Comparison of ENCODE assay signal across 11 cellular contexts in genomic region chr4:22238742-22239141, GRCh38.
A peak's percentile ranks its signal among the peaks of the same experiment; 100 is the strongest.
DNase-seq lines count a peak whose midpoint lies in the region; ATAC-seq and TF ChIP-seq lines count a peak whose summit lies in the region.
"Had no signal": no experiment of that assay in that cellular context is flagged by ENCODE, and none has a peak within 500 bp of the region (broad histone marks: within the 10 kb centered on the region; RNA-seq: fewer than 3 reads in every experiment).

No MANE protein-coding gene starts in this region.

- no peaks in the 10 kb centered on the region for H3K9me3 ChIP-seq in RWPE2 (ENCODE audit: severe bottlenecking)
- H3K9me3 ChIP-seq in thyroid gland: no peaks in the 10 kb centered on the region

- H3K4me3 ChIP-seq in RWPE2 (ENCODE audit: severe bottlenecking) (no peak overlapping the region), thyroid gland (replicated peaks in 1 of 3) (no peak overlapping the region)

- no peak overlapping the region for H3K27ac ChIP-seq in RWPE2 (ENCODE audit: poor library complexity, severe bottlenecking)
- no peak overlapping the region for H3K27ac ChIP-seq in thyroid gland

- H3K27me3 ChIP-seq in RWPE2 (ENCODE audit: insufficient read depth, poor library complexity, severe bottlenecking) (no peaks in the 10 kb centered on the region), thyroid gland (no peaks in the 10 kb centered on the region)

- intact Hi-C loops in thyroid gland (cut with DNase I): no loop called here

- ATAC-seq in RWPE2 (ENCODE audit: low read depth) (no peak), HG03442 (IDR thresholded peaks at IDR 0.05; ENCODE audit: unreplicated experiment) (no peak)
- ATAC-seq: activated CD8-positive, alpha-beta T cell treated with anti-CD3 and anti-CD28 coated beads, Interleukin-2, amount 10 ng/mL, durations not matched to agents 7 days and 5 days had no signal

- no peak for TF ChIP-seq POLR2A in thyroid gland (IDR thresholded peaks at IDR 0.05)

- peaks cover 4% of the 10 kb centered on the region for H3K27me3 Mint-ChIP-seq in T-helper 2 cell treated with Interferon-gamma antibody and Interleukin-4, amounts not matched to agents 5 μg/mL and 100 μg/mL, for 36 hours (ENCODE audit: low read depth)

- no peaks in the 10 kb centered on the region for H3K4me1 ChIP-seq in RWPE2 (ENCODE audit: insufficient read depth, poor library complexity, severe bottlenecking)
- H3K4me1 ChIP-seq in thyroid gland: peaks cover 0 to 7% of the 10 kb centered on the region in 2 donors

- TF ChIP-seq CTCF in RWPE2 (IDR thresholded peaks at IDR 0.05; ENCODE audit: poor library complexity, severe bottlenecking) (peak; percentile 27), thyroid gland (IDR thresholded peaks at IDR 0.05) (peak in 1 of 6 experiments; percentile 31)

- DNase-seq in T-helper 2 cell treated with Interferon-gamma antibody and Interleukin-4, amounts not matched to agents 5 μg/mL and 100 μg/mL, for 36 hours (ENCODE audit: low spot score): no peak
- no peak for DNase-seq in T-helper 2 cell
- DNase-seq in RWPE2 (ENCODE audit: low spot score): no peak
- peak; percentile 45 for DNase-seq in iPS-NIHi7 (ENCODE audit: extremely low spot score)
- DNase-seq in thyroid gland: peak; percentile 10 to 27
- no peak for DNase-seq in NCI-H2029 (lab: John Stamatoyannopoulos, UW)
- no peak for DNase-seq in superior temporal gyrus (ENCODE audit: extremely low spot score)
- DNase-seq: activated CD8-positive, alpha-beta T cell treated with anti-CD3 and anti-CD28 coated beads, Interleukin-2, amount 10 ng/mL, durations not matched to agents 7 days and 5 days; kidney; NCI-H2081 had no signal

- peaks cover 1% of the 10 kb centered on the region for H3K36me3 Mint-ChIP-seq in T-helper 2 cell treated with Interferon-gamma antibody and Interleukin-4, amounts not matched to agents 5 μg/mL and 100 μg/mL, for 36 hours (ENCODE audit: low read depth)

- peaks cover 22% of the 10 kb centered on the region for H3K4me1 Mint-ChIP-seq in T-helper 2 cell treated with Interferon-gamma antibody and Interleukin-4, amounts not matched to agents 5 μg/mL and 100 μg/mL, for 36 hours (ENCODE audit: low read depth)

- peak overlapping the region; percentile 70 for H3K4me3 Mint-ChIP-seq in T-helper 2 cell treated with Interferon-gamma antibody and Interleukin-4, amounts not matched to agents 5 μg/mL and 100 μg/mL, for 36 hours

- H3K27ac Mint-ChIP-seq in T-helper 2 cell treated with Interferon-gamma antibody and Interleukin-4, amounts not matched to agents 5 μg/mL and 100 μg/mL, for 36 hours: no peak overlapping the region

- WGBS in thyroid gland, 2 donors: 50 to 53% methylated on average over 5 of the region's 5 CpGs

- no peaks in the 10 kb centered on the region for H3K9me3 Mint-ChIP-seq in T-helper 2 cell treated with Interferon-gamma antibody and Interleukin-4, amounts not matched to agents 5 μg/mL and 100 μg/mL, for 36 hours

- H3K36me3 ChIP-seq in RWPE2 (ENCODE audit: low read depth) (no peaks in the 10 kb centered on the region), thyroid gland (no peaks in the 10 kb centered on the region)

Comparison
In these comparisons a context has a peak if more than half of its experiments do, and no peak if none do; other contexts are left out.
1. DNase-seq: peak in iPS-NIHi7 (single experiment) and thyroid gland (2 of 2); none in T-helper 2 cell treated with Interferon-gamma antibody and Interleukin-4, amounts not matched to agents 5 μg/mL and 100 μg/mL, for 36 hours (single experiment), T-helper 2 cell (0 of 5), RWPE2 (single experiment), NCI-H2029 (single experiment) and superior temporal gyrus (single experiment).